8 cellular contexts compared by ENCODE assay signal in the genomic region with DNA sequence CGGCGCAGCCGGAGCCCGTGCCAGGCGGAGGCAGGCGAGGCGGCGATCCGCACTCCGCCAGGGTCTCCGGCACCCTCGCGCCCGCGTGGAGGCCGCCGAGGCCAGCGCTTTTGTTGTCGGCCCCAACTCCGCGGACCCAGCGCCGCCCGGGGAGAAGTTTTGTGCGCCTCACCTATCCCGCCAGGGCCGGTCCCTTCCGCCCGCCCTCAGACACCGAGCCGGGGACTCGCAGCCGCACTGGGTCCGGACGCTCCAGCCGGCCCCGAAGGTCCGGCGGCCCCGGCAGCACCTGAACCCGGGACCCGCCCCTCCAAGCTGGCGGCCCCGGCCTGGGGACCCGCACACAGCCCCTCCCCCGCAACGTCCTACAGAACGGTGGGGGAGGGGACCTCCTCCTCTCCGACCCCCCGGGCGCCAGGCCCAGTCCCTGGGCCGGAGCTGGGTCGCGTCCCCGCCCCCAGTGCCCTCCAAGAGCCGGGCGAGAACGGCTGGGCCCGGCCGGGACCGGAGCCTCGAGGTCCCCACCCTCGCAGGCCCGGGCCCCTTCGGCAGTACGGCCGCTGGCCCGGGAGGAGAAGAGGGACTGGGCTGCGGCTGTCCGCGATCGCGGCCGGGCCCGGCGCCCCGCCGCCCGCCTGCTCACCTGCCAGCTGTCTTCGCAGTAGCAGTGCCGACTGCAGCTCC. TPM values are rescaled to one million over a fixed set of nuclear protein-coding genes. Genes with fewer than 3 reads are reported as not detected.
DNase-seq lines count a peak whose midpoint lies in the region; ATAC-seq and TF ChIP-seq lines count a peak whose summit lies in the region.

No MANE protein-coding gene starts in this region.

- peaks cover 12% of the 10 kb centered on the region for H3K36me3 Mint-ChIP-seq in dendritic cell treated with granulocyte-macrophage colony-stimulating factor and Interleukin-4, amounts not matched to agents 40 ng/mL and 50 ng/mL, for 4 days (ENCODE audit: low read depth)

- H3K4me3 Mint-ChIP-seq in dendritic cell treated with granulocyte-macrophage colony-stimulating factor and Interleukin-4, amounts not matched to agents 40 ng/mL and 50 ng/mL, for 4 days, result peak overlapping the region; percentile 82

- no peaks in the 10 kb centered on the region for H3K27me3 ChIP-seq in lower lobe of right lung (ENCODE audit: low read depth)

- no peaks in the 10 kb centered on the region for H3K9me3 Mint-ChIP-seq in dendritic cell treated with granulocyte-macrophage colony-stimulating factor and Interleukin-4, amounts not matched to agents 40 ng/mL and 50 ng/mL, for 4 days

- H3K27me3 Mint-ChIP-seq in dendritic cell treated with granulocyte-macrophage colony-stimulating factor and Interleukin-4, amounts not matched to agents 40 ng/mL and 50 ng/mL, for 4 days, result no peaks in the 10 kb centered on the region

- H3K36me3 ChIP-seq in lower lobe of right lung, result peaks cover 6% of the 10 kb centered on the region

- peak; percentile 18 for ATAC-seq in HG03097 (IDR thresholded peaks at IDR 0.05; ENCODE audit: low FRiP score, unreplicated experiment)
- ATAC-seq in lower lobe of right lung, result peak; percentile 35 to 38

- no peaks in the 10 kb centered on the region for H3K9me3 ChIP-seq in lower lobe of right lung

- peak overlapping the region; percentile 93 for H3K27ac Mint-ChIP-seq in dendritic cell treated with granulocyte-macrophage colony-stimulating factor and Interleukin-4, amounts not matched to agents 40 ng/mL and 50 ng/mL, for 4 days

- peaks cover 22% of the 10 kb centered on the region for H3K4me1 Mint-ChIP-seq in dendritic cell treated with granulocyte-macrophage colony-stimulating factor and Interleukin-4, amounts not matched to agents 40 ng/mL and 50 ng/mL, for 4 days (ENCODE audit: low read depth)

- H3K27ac ChIP-seq in lower lobe of right lung, result peak overlapping the region; percentile 97

- peak; percentile 26 for DNase-seq in activated gamma-delta T cell treated with Interleukin-2 at 50 U/mL for 16 hours
- no peak for DNase-seq in activated gamma-delta T cell (lab: John Stamatoyannopoulos, UW)
- peak; percentile 18 for DNase-seq in T follicular helper cell (ENCODE audit: low read depth)
- DNase-seq in lower lobe of right lung, result peak; percentile 64
- peak; percentile 14 for DNase-seq in stimulated activated CD8-positive, alpha-beta memory T cell treated with anti-CD3 and anti-CD28 coated beads, Interleukin-4, amount 100 ng/mL, for 24 hours (ENCODE audit: low read depth)
- DNase-seq in DMS153 (lab: John Stamatoyannopoulos, UW), result no peak

- intact Hi-C loops in dendritic cell treated with granulocyte-macrophage colony-stimulating factor and Interleukin-4, amounts not matched to agents 40 ng/mL and 50 ng/mL, for 4 days (cut with micrococcal nuclease), result loop anchor here (2.0 to 10.0 kb wide), 3 partner anchors 47 to 103 kb away; partner anchors contain the start of gene ANKFY1
- intact Hi-C loops in lower lobe of right lung (cut with DNase I), result no loop called here

- peaks cover 12% of the 10 kb centered on the region for H3K4me1 ChIP-seq in lower lobe of right lung

- TF ChIP-seq CTCF in lower lobe of right lung (IDR thresholded peaks at IDR 0.05), result no peak

- H3K4me3 ChIP-seq in lower lobe of right lung, result peak overlapping the region; percentile 99

RNA-seq across cellular contexts. Expression of gene UBE2G1, which starts 0.7 kb away (rescaled TPM):
- 42.5 TPM for total RNA-seq in lower lobe of right lung

Comparison
In these comparisons a context has a peak if more than half of its experiments do, and no peak if none do; other contexts are left out.
1. DNase-seq: peak in activated gamma-delta T cell treated with Interleukin-2 at 50 U/mL for 16 hours (single experiment), T follicular helper cell (single experiment), lower lobe of right lung (single experiment) and stimulated activated CD8-positive, alpha-beta memory T cell treated with anti-CD3 and anti-CD28 coated beads, Interleukin-4, amount 100 ng/mL, for 24 hours (single experiment); none in activated gamma-delta T cell (single experiment) and DMS153 (single experiment).